In genomic region chr5:34789021-34789531, GRCh38 we compare ENCODE assay signal across 1 cellular context.
TF ChIP-seq lines count a peak whose summit lies in the region.

No MANE protein-coding gene starts in this region.

TF ChIP-seq in GM23338, 12 proteins besides CTCF, POLR2A, EP300 and RAD21:
- TF ChIP-seq, protein P1, sequence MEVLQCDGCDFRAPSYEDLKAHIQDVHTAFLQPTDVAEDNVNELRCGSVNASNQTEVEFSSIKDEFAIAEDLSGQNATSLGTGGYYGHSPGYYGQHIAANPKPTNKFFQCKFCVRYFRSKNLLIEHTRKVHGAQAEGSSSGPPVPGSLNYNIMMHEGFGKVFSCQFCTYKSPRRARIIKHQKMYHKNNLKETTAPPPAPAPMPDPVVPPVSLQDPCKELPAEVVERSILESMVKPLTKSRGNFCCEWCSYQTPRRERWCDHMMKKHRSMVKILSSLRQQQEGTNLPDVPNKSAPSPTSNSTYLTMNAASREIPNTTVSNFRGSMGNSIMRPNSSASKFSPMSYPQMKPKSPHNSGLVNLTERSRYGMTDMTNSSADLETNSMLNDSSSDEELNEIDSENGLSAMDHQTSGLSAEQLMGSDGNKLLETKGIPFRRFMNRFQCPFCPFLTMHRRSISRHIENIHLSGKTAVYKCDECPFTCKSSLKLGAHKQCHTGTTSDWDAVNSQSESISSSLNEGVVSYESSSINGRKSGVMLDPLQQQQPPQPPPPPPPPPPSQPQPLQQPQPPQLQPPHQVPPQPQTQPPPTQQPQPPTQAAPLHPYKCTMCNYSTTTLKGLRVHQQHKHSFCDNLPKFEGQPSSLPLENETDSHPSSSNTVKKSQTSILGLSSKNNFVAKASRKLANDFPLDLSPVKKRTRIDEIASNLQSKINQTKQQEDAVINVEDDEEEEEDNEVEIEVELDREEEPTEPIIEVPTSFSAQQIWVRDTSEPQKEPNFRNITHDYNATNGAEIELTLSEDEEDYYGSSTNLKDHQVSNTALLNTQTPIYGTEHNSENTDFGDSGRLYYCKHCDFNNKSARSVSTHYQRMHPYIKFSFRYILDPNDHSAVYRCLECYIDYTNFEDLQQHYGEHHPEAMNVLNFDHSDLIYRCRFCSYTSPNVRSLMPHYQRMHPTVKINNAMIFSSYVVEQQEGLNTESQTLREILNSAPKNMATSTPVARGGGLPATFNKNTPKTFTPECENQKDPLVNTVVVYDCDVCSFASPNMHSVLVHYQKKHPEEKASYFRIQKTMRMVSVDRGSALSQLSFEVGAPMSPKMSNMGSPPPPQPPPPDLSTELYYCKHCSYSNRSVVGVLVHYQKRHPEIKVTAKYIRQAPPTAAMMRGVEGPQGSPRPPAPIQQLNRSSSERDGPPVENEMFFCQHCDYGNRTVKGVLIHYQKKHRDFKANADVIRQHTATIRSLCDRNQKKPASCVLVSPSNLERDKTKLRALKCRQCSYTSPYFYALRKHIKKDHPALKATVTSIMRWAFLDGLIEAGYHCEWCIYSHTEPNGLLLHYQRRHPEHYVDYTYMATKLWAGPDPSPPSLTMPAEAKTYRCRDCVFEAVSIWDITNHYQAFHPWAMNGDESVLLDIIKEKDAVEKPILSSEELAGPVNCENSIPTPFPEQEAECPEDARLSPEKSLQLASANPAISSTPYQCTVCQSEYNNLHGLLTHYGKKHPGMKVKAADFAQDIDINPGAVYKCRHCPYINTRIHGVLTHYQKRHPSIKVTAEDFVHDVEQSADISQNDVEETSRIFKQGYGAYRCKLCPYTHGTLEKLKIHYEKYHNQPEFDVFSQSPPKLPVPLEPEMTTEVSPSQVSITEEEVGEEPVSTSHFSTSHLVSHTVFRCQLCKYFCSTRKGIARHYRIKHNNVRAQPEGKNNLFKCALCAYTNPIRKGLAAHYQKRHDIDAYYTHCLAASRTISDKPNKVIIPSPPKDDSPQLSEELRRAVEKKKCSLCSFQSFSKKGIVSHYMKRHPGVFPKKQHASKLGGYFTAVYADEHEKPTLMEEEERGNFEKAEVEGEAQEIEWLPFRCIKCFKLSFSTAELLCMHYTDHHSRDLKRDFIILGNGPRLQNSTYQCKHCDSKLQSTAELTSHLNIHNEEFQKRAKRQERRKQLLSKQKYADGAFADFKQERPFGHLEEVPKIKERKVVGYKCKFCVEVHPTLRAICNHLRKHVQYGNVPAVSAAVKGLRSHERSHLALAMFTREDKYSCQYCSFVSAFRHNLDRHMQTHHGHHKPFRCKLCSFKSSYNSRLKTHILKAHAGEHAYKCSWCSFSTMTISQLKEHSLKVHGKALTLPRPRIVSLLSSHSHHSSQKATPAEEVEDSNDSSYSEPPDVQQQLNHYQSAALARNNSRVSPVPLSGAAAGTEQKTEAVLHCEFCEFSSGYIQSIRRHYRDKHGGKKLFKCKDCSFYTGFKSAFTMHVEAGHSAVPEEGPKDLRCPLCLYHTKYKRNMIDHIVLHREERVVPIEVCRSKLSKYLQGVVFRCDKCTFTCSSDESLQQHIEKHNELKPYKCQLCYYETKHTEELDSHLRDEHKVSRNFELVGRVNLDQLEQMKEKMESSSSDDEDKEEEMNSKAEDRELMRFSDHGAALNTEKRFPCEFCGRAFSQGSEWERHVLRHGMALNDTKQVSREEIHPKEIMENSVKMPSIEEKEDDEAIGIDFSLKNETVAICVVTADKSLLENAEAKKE (CRISPR knock-in tag; IDR thresholded peaks at IDR 0.05) = no peak
- TF ChIP-seq NANOG (IDR thresholded peaks at IDR 0.05; ENCODE audit: borderline replicate concordance) (no peak), JUNB (IDR thresholded peaks at IDR 0.05; ENCODE audit: unreplicated experiment) (no peak), ETS1 (IDR thresholded peaks at IDR 0.05) (no peak), ZNF331 (CRISPR knock-in tag; IDR thresholded peaks at IDR 0.05; ENCODE audit: low read depth) (no peak), POLR2AphosphoS5 (IDR thresholded peaks at IDR 0.05; ENCODE audit: low read depth) (no peak), ZNF114 (CRISPR knock-in tag; IDR thresholded peaks at IDR 0.05) (no peak), STAT1 (IDR thresholded peaks at IDR 0.05; ENCODE audit: unreplicated experiment) (no peak), REST (IDR thresholded peaks at IDR 0.05; ENCODE audit: unreplicated experiment) (no peak), EZH2 (IDR thresholded peaks at IDR 0.05; ENCODE audit: low read depth, unreplicated experiment) (no peak), EZH2phosphoT487 (IDR thresholded peaks at IDR 0.05; ENCODE audit: unreplicated experiment) (no peak), CREB1 (CRISPR knock-in tag; IDR thresholded peaks at IDR 0.05; ENCODE audit: low read depth) (no peak)
